Comparison of ENCODE assay signal across 18 cellular contexts in the genomic region with DNA sequence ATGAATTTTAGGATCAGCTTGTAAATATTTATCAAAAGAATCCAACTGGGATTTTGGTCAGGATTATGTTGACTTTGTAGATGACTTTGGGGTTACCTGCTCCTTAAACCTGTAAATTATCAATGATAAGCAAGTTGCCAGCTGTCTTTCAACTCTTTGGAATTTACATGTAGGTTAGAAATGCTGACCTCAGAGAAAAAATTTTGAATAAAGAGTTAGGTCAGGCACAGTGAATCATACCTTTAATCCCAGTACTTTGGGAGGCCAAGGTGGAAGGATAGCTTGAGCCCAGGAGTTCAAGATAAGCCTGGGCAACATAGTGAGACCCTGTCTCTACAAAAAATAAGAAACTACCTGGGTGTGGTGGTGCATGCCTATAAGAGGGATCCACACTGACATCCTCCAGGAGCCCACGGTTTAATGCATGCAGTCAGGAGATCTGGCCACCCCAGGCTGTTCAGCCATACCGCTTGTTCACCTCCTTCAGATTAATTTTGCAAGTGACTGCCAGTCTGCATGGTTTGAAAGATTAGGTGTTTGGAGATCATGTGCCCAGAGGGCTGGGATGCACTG.
DNase-seq lines count a peak whose midpoint lies in the region; ATAC-seq and TF ChIP-seq lines count a peak whose summit lies in the region.
"Had no signal": no experiment of that assay in that cellular context is flagged by ENCODE, and none has a peak within 500 bp of the region (broad histone marks: within the 10 kb centered on the region; RNA-seq: fewer than 3 reads in every experiment).

No MANE protein-coding gene starts in this region.

- H3K4me3 Mint-ChIP-seq in neural progenitor cell, result no peak overlapping the region
- H3K4me3 Mint-ChIP-seq in activated naive CD4-positive, alpha-beta T cell treated with anti-CD3 and anti-CD28 coated beads, Interleukin-2, amount 10 ng/mL, durations not matched to agents 7 days and 5 days, result no peak overlapping the region
- H3K4me3 Mint-ChIP-seq: HFFc6 had no signal

- H2AFZ ChIP-seq in neural progenitor cell (replicated peaks), result no peak overlapping the region

- CTCF ChIA-PET in activated naive CD4-positive, alpha-beta T cell treated with anti-CD3 and anti-CD28 coated beads, Interleukin-2, amount 10 ng/mL, durations not matched to agents 7 days and 5 days (lab: Charles Lee), result no interaction called here

- TF ChIP-seq CTCF in left ventricle myocardium inferior (IDR thresholded peaks at IDR 0.05; ENCODE audit: borderline replicate concordance) (no peak), ascending aorta (IDR thresholded peaks at IDR 0.05) (no peak), neural progenitor cell (IDR thresholded peaks at IDR 0.05) (no peak), tibial artery (IDR thresholded peaks at IDR 0.05) (no peak)

- DNase-seq in left ventricle myocardium inferior, result no peak
- DNase-seq in Right ventricle myocardium superior, result no peak
- DNase-seq in ascending aorta (ENCODE audit: low spot score in 2 of 2), result no peak
- DNase-seq in neural progenitor cell (ENCODE audit: low spot score), result no peak
- DNase-seq in tibial artery, result no peak
- DNase-seq in activated naive CD4-positive, alpha-beta T cell treated with anti-CD3 and anti-CD28 coated beads, Interleukin-2, amount 10 ng/mL, durations not matched to agents 7 days and 5 days, result no peak
- DNase-seq in effector CD4-positive, alpha-beta T cell, result no peak
- DNase-seq: DMS 273 treated with DMSO at 0.1 percent for 48 hours, GF-D8, HFFc6, NCI-H1048, NCI-H1436 treated with DMSO at 0.1 percent for 48 hours, NCI-H2081 treated with DMSO at 0.1 percent for 48 hours, NCI-H510A treated with DMSO at 0.1 percent for 48 hours, Peyer's patch, SHP77 had no signal

- H3K9me3 ChIP-seq in left ventricle myocardium inferior (replicated peaks) (no peaks in the 10 kb centered on the region), ascending aorta (no peaks in the 10 kb centered on the region), neural progenitor cell (ENCODE audit: low read depth) (no peaks in the 10 kb centered on the region), tibial artery (no peaks in the 10 kb centered on the region)
- H3K9me3 ChIP-seq: Peyer's patch had no signal

- peaks cover 19% of the 10 kb centered on the region for H3F3A ChIP-seq in neural progenitor cell (ENCODE audit: low read depth)

- no peaks in the 10 kb centered on the region for H3K36me3 ChIP-seq in left ventricle myocardium inferior
- H3K36me3 ChIP-seq in ascending aorta, result no peaks in the 10 kb centered on the region
- no peaks in the 10 kb centered on the region for H3K36me3 ChIP-seq in neural progenitor cell
- no peaks in the 10 kb centered on the region for H3K36me3 ChIP-seq in tibial artery
- H3K36me3 ChIP-seq: Peyer's patch had no signal

- ATAC-seq in Right ventricle myocardium superior (ENCODE audit: poor library complexity) (no peak), GM21381 (IDR thresholded peaks at IDR 0.05; ENCODE audit: unreplicated experiment) (no peak)

- H3K79me2 ChIP-seq in neural progenitor cell (ENCODE audit: low read depth), result no peaks in the 10 kb centered on the region

- H4K20me1 ChIP-seq in neural progenitor cell (ENCODE audit: low read depth), result no peaks in the 10 kb centered on the region

- no peak overlapping the region for H3K4me2 ChIP-seq in neural progenitor cell

- no peaks in the 10 kb centered on the region for H3K27me3 ChIP-seq in left ventricle myocardium inferior (ENCODE audit: low read depth)
- H3K27me3 ChIP-seq in ascending aorta, result no peaks in the 10 kb centered on the region
- no peaks in the 10 kb centered on the region for H3K27me3 ChIP-seq in neural progenitor cell
- H3K27me3 ChIP-seq in tibial artery, result no peaks in the 10 kb centered on the region
- H3K27me3 ChIP-seq: BLaER1 treated with 17β-estradiol and CSF1 and Interleukin-3, amounts not matched to agents 10 nM and 100 nM; Peyer's patch had no signal

- peaks cover 10% of the 10 kb centered on the region for H3K9me3 Mint-ChIP-seq in neural progenitor cell
- no peaks in the 10 kb centered on the region for H3K9me3 Mint-ChIP-seq in activated naive CD4-positive, alpha-beta T cell treated with anti-CD3 and anti-CD28 coated beads, Interleukin-2, amount 10 ng/mL, durations not matched to agents 7 days and 5 days
- H3K9me3 Mint-ChIP-seq: HFFc6 had no signal

- peaks cover 31% of the 10 kb centered on the region for H3K4me1 Mint-ChIP-seq in neural progenitor cell
- H3K4me1 Mint-ChIP-seq in activated naive CD4-positive, alpha-beta T cell treated with anti-CD3 and anti-CD28 coated beads, Interleukin-2, amount 10 ng/mL, durations not matched to agents 7 days and 5 days, result no peaks in the 10 kb centered on the region

- H3K27ac ChIP-seq in left ventricle myocardium inferior (replicated peaks) (peak overlapping the region; percentile 91), ascending aorta (peak overlapping the region; percentile 59 to 60), neural progenitor cell (no peak overlapping the region), tibial artery (peak overlapping the region; percentile 35 to 78)
- H3K27ac ChIP-seq: BLaER1 treated with 17β-estradiol and CSF1 and Interleukin-3, amounts not matched to agents 10 nM and 100 nM; Peyer's patch had no signal

- no peak overlapping the region for H3K9ac ChIP-seq in neural progenitor cell
- H3K9ac ChIP-seq: BLaER1 treated with 17β-estradiol and CSF1 and Interleukin-3, amounts not matched to agents 10 nM and 100 nM had no signal

- H3K4me1 ChIP-seq in left ventricle myocardium inferior (peaks cover 52% of the 10 kb centered on the region), ascending aorta (peaks cover 5 to 23% of the 10 kb centered on the region in 2 donors), neural progenitor cell (peaks cover 22% of the 10 kb centered on the region), tibial artery (peaks cover 0 to 77% (median 24%) of the 10 kb centered on the region in 4 donors)

- peaks cover 4% of the 10 kb centered on the region for H3K36me3 Mint-ChIP-seq in neural progenitor cell
- no peaks in the 10 kb centered on the region for H3K36me3 Mint-ChIP-seq in activated naive CD4-positive, alpha-beta T cell treated with anti-CD3 and anti-CD28 coated beads, Interleukin-2, amount 10 ng/mL, durations not matched to agents 7 days and 5 days

- peak overlapping the region; percentile 76 for H3K27ac Mint-ChIP-seq in neural progenitor cell
- H3K27ac Mint-ChIP-seq in activated naive CD4-positive, alpha-beta T cell treated with anti-CD3 and anti-CD28 coated beads, Interleukin-2, amount 10 ng/mL, durations not matched to agents 7 days and 5 days, result no peak overlapping the region

- H3K27me3 Mint-ChIP-seq in neural progenitor cell (ENCODE audit: insufficient read depth, low read depth), result no peaks in the 10 kb centered on the region
- peaks cover 11% of the 10 kb centered on the region for H3K27me3 Mint-ChIP-seq in activated naive CD4-positive, alpha-beta T cell treated with anti-CD3 and anti-CD28 coated beads, Interleukin-2, amount 10 ng/mL, durations not matched to agents 7 days and 5 days

- H3K4me3 ChIP-seq in left ventricle myocardium inferior (no peak overlapping the region), ascending aorta (no peak overlapping the region), neural progenitor cell (no peak overlapping the region), tibial artery (no peak overlapping the region)
- H3K4me3 ChIP-seq: BLaER1 treated with 17β-estradiol and CSF1 and Interleukin-3, amounts not matched to agents 10 nM and 100 nM; Peyer's patch had no signal

- intact Hi-C loops in left ventricle myocardium inferior (cut with micrococcal nuclease) (no loop called here), Right ventricle myocardium superior (cut with DNase I) (no loop called here), ascending aorta (cut with DNase I) (loop anchor here (2.0 to 10.0 kb wide), 4 partner anchors 95 to 723 kb away; a partner anchor contains a TSS), tibial artery (cut with DNase I; ENCODE audit: low total_unique reads) (loop anchor here (10.0 kb wide), 1 partner anchor 113 kb away; a partner anchor contains a TSS)

Comparison
In these comparisons a context has a peak if more than half of its experiments do, and no peak if none do; other contexts are left out.
1. intact Hi-C loops: an anchor here in ascending aorta (2.0 to 10.0 kb wide) and tibial artery (10.0 kb wide); none called in left ventricle myocardium inferior and Right ventricle myocardium superior.